ENCODE assay signal across 1 cellular context in the genomic region with DNA sequence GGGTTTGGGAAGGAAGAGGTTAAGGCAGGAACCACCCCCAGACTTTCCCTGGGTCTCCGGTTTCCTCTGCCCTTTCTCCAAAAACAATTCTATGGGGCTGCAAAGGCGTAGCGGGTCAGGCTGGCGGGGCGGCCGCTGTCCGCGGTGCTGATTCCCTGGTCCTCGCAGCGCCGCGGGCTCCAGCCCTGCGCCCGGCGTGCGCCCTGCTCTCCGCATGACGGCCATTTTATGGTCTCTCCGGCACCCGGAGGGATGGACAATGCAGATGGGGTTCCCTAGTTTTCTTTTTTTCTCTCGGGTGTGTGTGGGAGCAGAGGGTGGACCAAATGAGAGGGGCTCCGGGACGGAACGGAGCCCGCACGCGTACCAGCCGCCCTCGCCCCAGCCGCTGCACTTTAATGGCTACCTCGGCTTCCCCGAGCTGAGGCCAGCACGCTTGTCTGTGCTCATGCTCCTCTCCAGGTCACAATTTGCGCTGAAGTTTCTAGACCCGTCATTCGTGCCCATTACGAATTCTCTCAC.
A peak's percentile ranks its signal among the peaks of the same experiment; 100 is the strongest.
TF ChIP-seq lines count a peak whose summit lies in the region.

No MANE protein-coding gene starts in this region.

TF ChIP-seq in K562, 482 proteins besides CTCF, POLR2A, EP300 and RAD21 (continued from another document):
- TF ChIP-seq YY1 (IDR thresholded peaks at IDR 0.05; ENCODE audit: borderline replicate concordance in 1 of 3, control insufficient read depth in 1 of 3, extremely low read depth in 1 of 3, insufficient read depth in 3 of 3, insufficient read length in 1 of 3, insufficient replicate concordance in 2 of 3, low read depth in 1 of 3, low read length in 2 of 3) (peak in 1 of 3 experiments; percentile 49), ZSCAN32 (CRISPR knock-in tag; IDR thresholded peaks at IDR 0.05) (no peak), EHMT2 (IDR thresholded peaks at IDR 0.05) (peak; percentile 89)
- TF ChIP-seq, protein P1, sequence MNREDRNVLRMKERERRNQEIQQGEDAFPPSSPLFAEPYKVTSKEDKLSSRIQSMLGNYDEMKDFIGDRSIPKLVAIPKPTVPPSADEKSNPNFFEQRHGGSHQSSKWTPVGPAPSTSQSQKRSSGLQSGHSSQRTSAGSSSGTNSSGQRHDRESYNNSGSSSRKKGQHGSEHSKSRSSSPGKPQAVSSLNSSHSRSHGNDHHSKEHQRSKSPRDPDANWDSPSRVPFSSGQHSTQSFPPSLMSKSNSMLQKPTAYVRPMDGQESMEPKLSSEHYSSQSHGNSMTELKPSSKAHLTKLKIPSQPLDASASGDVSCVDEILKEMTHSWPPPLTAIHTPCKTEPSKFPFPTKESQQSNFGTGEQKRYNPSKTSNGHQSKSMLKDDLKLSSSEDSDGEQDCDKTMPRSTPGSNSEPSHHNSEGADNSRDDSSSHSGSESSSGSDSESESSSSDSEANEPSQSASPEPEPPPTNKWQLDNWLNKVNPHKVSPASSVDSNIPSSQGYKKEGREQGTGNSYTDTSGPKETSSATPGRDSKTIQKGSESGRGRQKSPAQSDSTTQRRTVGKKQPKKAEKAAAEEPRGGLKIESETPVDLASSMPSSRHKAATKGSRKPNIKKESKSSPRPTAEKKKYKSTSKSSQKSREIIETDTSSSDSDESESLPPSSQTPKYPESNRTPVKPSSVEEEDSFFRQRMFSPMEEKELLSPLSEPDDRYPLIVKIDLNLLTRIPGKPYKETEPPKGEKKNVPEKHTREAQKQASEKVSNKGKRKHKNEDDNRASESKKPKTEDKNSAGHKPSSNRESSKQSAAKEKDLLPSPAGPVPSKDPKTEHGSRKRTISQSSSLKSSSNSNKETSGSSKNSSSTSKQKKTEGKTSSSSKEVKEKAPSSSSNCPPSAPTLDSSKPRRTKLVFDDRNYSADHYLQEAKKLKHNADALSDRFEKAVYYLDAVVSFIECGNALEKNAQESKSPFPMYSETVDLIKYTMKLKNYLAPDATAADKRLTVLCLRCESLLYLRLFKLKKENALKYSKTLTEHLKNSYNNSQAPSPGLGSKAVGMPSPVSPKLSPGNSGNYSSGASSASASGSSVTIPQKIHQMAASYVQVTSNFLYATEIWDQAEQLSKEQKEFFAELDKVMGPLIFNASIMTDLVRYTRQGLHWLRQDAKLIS (CRISPR knock-in tag; IDR thresholded peaks at IDR 0.05): no peak
